In the genomic region with DNA sequence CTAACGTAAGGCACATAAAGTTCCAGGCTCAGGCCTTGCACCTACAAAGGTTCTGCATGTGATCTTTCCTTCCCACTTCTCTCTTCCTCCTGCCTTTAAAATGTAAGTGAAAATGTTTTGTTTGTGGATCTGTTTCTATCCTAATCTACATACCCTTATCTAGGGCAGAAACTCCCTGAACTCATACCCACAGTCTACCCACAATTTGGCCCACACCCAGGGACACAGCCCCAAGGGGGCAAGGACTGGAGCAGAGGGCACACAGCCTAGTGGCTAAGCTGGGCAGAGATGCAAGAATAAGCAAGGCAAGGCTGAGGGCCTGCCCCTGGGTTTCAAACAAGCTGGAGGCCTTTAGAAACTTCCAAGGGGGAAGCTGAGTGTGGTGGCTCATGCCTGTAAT, we compare ENCODE assay signal across 11 cellular contexts.
DNase-seq lines count a peak whose midpoint lies in the region; ATAC-seq and TF ChIP-seq lines count a peak whose summit lies in the region.
"Had no signal": no experiment of that assay in that cellular context is flagged by ENCODE, and none has a peak within 500 bp of the region (broad histone marks: within the 10 kb centered on the region; RNA-seq: fewer than 3 reads in every experiment).

No MANE protein-coding gene starts in this region.

- H3K18ac ChIP-seq in neuronal stem cell (ENCODE audit: low read length): peak overlapping the region; percentile 81

- no peak overlapping the region for H2BK15ac ChIP-seq in neuronal stem cell (ENCODE audit: low read length)

- H3K36me3 ChIP-seq in A673 (ENCODE audit: insufficient read depth, low read length, poor library complexity, severe bottlenecking) (no peaks in the 10 kb centered on the region), Panc1 (ENCODE audit: control insufficient read depth, insufficient read depth, low read length) (no peaks in the 10 kb centered on the region), neuronal stem cell (replicated peaks in 1 of 2; ENCODE audit: control insufficient read depth in 2 of 2, insufficient read depth in 2 of 2, low read length in 2 of 2) (no peaks in the 10 kb centered on the region)

- H3K9me3 ChIP-seq in A673 (ENCODE audit: low read depth, low read length, poor library complexity, severe bottlenecking): no peaks in the 10 kb centered on the region
- no peaks in the 10 kb centered on the region for H3K9me3 ChIP-seq in Panc1 (ENCODE audit: control insufficient read depth, insufficient read depth, low read depth, low read length)
- H3K9me3 ChIP-seq in neuronal stem cell (replicated peaks in 1 of 2; ENCODE audit: control insufficient read depth in 2 of 2, insufficient read depth in 1 of 2, low read depth in 1 of 2, low read length in 2 of 2): peaks cover 6 to 8% of the 10 kb centered on the region in 2 donors

- POLR2A ChIA-PET in A673 (lab: Charles Lee; ENCODE audit: low non-redundant PET) (interaction anchor here (0.9 kb wide), 1 partner anchor 133 kb away, joined by 4 read pairs; the partner anchor contains the start of gene RHOB), Panc1 (lab: Charles Lee) (interaction anchor here (1.0 kb wide), 1 partner anchor 20 kb away, joined by 3 read pairs; no protein-coding TSS in a partner anchor)

- H3K27me3 ChIP-seq in A673 (replicated peaks; ENCODE audit: insufficient read depth, low read depth, low read length, poor library complexity) (no peaks in the 10 kb centered on the region), Panc1 (ENCODE audit: control insufficient read depth, insufficient read depth, low read length) (no peaks in the 10 kb centered on the region), neuronal stem cell (ENCODE audit: control insufficient read depth in 3 of 3, insufficient read depth in 3 of 3, low read depth in 1 of 3, low read length in 3 of 3) (no peaks in the 10 kb centered on the region)

- H4K8ac ChIP-seq in neuronal stem cell (ENCODE audit: low read depth, low read length): no peak overlapping the region

- peak overlapping the region; percentile 92 for H2AFZ ChIP-seq in neuronal stem cell (ENCODE audit: low read length)

- H2BK120ac ChIP-seq in neuronal stem cell (ENCODE audit: low read depth, low read length): no peak overlapping the region

- CTCF ChIA-PET in A673 (lab: Charles Lee): no interaction called here
- CTCF ChIA-PET in Panc1 (lab: Charles Lee): no interaction called here

- no peaks in the 10 kb centered on the region for H3K79me1 ChIP-seq in neuronal stem cell (ENCODE audit: low read depth, low read length)

- H3K4me3 ChIP-seq in A673 (ENCODE audit: low read depth, low read length, poor library complexity, severe bottlenecking) (no peak overlapping the region), Panc1 (ENCODE audit: low read depth in 2 of 2, low read length in 2 of 2) (no peak overlapping the region), neuronal stem cell (ENCODE audit: low read length in 2 of 2) (no peak overlapping the region)

- H3K14ac ChIP-seq in neuronal stem cell (ENCODE audit: low read length): no peak overlapping the region

- intact Hi-C loops in A673 (cut with micrococcal nuclease; ENCODE audit: unreplicated experiment) (no loop called here), Panc1 (cut with micrococcal nuclease; ENCODE audit: unreplicated experiment) (no loop called here)

- peak overlapping the region; percentile 48 for H2AK5ac ChIP-seq in neuronal stem cell (ENCODE audit: low read depth, low read length)

- no peak overlapping the region for H2BK12ac ChIP-seq in neuronal stem cell (ENCODE audit: low read length)

- WGBS in neuronal stem cell (ENCODE audit: extremely low coverage in 2 of 2, insufficient read length in 2 of 2, insufficient replicate concordance in 1 of 2), 2 donors: no CpG with 5 or more reads among the region's 1 CpG

- no peak overlapping the region for H4K91ac ChIP-seq in neuronal stem cell (ENCODE audit: low read depth, low read length, poor library complexity)

- H3K4ac ChIP-seq in neuronal stem cell (ENCODE audit: low read length): no peak overlapping the region

- H3K4me2 ChIP-seq in neuronal stem cell (ENCODE audit: insufficient read depth, low read length, poor library complexity, severe bottlenecking): no peak overlapping the region

- TF ChIP-seq CTCF in A673 (conservative IDR thresholded peaks at IDR 0.05; ENCODE audit: low read depth, low read length) (no peak), Panc1 (IDR thresholded peaks at IDR 0.05) (no peak)

- BruUV-seq in A673 (replicated peaks; lab: Mats Ljungman, UMichigan) (no TSS peak), Panc1 (replicated peaks; lab: Mats Ljungman, UMichigan) (no TSS peak)

- ATAC-seq in Panc1 (no peak), GM21515 (IDR thresholded peaks at IDR 0.05; ENCODE audit: unreplicated experiment) (no peak), HG03159 (IDR thresholded peaks at IDR 0.05; ENCODE audit: unreplicated experiment) (no peak)

- H3K23ac ChIP-seq in neuronal stem cell (ENCODE audit: low read depth, low read length, poor library complexity): no peak overlapping the region

- H3K9ac ChIP-seq in neuronal stem cell (ENCODE audit: low read depth, low read length, poor library complexity): no peak overlapping the region

- H2BK5ac ChIP-seq in neuronal stem cell (ENCODE audit: low read length): no peak overlapping the region

- H3K4me1 ChIP-seq in A673 (ENCODE audit: insufficient read depth, low read length, poor library complexity, severe bottlenecking) (peaks cover 19% of the 10 kb centered on the region), Panc1 (ENCODE audit: control insufficient read depth, insufficient read depth, low read length) (peaks cover 50% of the 10 kb centered on the region), neuronal stem cell (ENCODE audit: control insufficient read depth in 2 of 2, insufficient read depth in 1 of 2, low read depth in 1 of 2, low read length in 2 of 2) (peaks cover 26 to 35% of the 10 kb centered on the region in 2 donors)

- DNase-seq in A673 (ENCODE audit: low spot score): no peak
- no peak for DNase-seq in Panc1 (ENCODE audit: low read depth, low spot score)
- DNase-seq in epithelial cell of prostate (ENCODE audit: low read depth, low spot score): no peak
- no peak for DNase-seq in neuronal stem cell (ENCODE audit: low spot score)
- DNase-seq in activated gamma-delta T cell treated with Interleukin-2 at 50 U/mL for 16 hours: no peak
- no peak for DNase-seq in middle frontal gyrus (ENCODE audit: extremely low spot score, low spot score)
- DNase-seq: activated CD4-positive, alpha-beta T cell treated with anti-CD3 and anti-CD28 coated beads, Interleukin-2, amount 50 U/mL, for 1 hour; CD4-positive, alpha-beta T cell; NCI-H526 treated with DMSO at 0.1 percent for 48 hours had no signal

- H3K27ac ChIP-seq in A673 (ENCODE audit: low read depth, low read length, poor library complexity, severe bottlenecking) (peak overlapping the region; percentile 48), Panc1 (ENCODE audit: low read length) (peak overlapping the region; percentile 75), epithelial cell of prostate (peak overlapping the region; percentile 81), neuronal stem cell (replicated peaks; ENCODE audit: low read length) (no peak overlapping the region)

- in situ Hi-C loops in Panc1 (cut with HindIII; ENCODE audit: low pct_unique_long_range_greater_than_20kb, low sequenced_read_pairs): no loop called here
